11 cellular contexts compared by ENCODE assay signal in the genomic region with DNA sequence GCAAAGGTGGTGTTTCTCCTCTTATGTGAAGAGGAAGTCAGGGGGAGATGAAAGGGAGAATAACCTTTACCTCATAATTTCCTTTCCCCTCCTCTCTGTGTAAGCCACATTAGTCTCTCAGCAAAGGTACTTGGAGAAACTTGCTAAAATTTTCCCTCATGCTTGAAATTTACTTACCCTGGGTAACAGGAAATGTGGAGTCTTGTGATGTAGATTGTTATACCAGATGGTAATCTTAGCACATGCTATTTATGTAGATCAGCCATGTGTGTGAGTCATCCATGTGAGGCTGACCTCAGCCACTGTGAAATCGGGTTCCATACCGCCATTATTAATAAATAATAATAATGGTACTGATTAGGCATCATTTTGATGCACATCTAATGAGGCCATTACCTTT.
DNase-seq lines count a peak whose midpoint lies in the region; ATAC-seq and TF ChIP-seq lines count a peak whose summit lies in the region.
"Had no signal": no experiment of that assay in that cellular context is flagged by ENCODE, and none has a peak within 500 bp of the region (broad histone marks: within the 10 kb centered on the region; RNA-seq: fewer than 3 reads in every experiment).

No MANE protein-coding gene starts in this region.

- H3K9me3 Mint-ChIP-seq in endothelial cell (ENCODE audit: unreplicated experiment) (no peaks in the 10 kb centered on the region), endodermal cell (no peaks in the 10 kb centered on the region)
- H3K9me3 Mint-ChIP-seq: CD8-positive, alpha-beta memory T cell; GM23338 had no signal

- H3K4me1 ChIP-seq in BLaER1 (peaks cover 28% of the 10 kb centered on the region), endodermal cell (ENCODE audit: control insufficient read depth, insufficient read depth, low read length) (peaks cover 2% of the 10 kb centered on the region)

- 0 out of 2 replicates have a peak overlapping the region, but pooled peaks have one; percentile 26 for H3K4me3 ChIP-seq in BLaER1
- no peak overlapping the region for H3K4me3 ChIP-seq in Jurkat, Clone E6-1 (ENCODE audit: low read length)
- no peak overlapping the region for H3K4me3 ChIP-seq in endodermal cell (ENCODE audit: low read length)
- H3K4me3 ChIP-seq: GM23338, left lung had no signal

- no peak overlapping the region for H3K4me3 Mint-ChIP-seq in endothelial cell (ENCODE audit: unreplicated experiment)
- no peak overlapping the region for H3K4me3 Mint-ChIP-seq in endodermal cell
- H3K4me3 Mint-ChIP-seq: GM23338 had no signal

- H4K20me1 ChIP-seq in BLaER1: no peaks in the 10 kb centered on the region

- H3K27ac Mint-ChIP-seq in endothelial cell (ENCODE audit: unreplicated experiment): peak overlapping the region; percentile 36
- H3K27ac Mint-ChIP-seq in endodermal cell: no peak overlapping the region
- H3K27ac Mint-ChIP-seq: GM23338 had no signal

- no peaks in the 10 kb centered on the region for H3K27me3 ChIP-seq in BLaER1
- H3K27me3 ChIP-seq in endodermal cell (ENCODE audit: control insufficient read depth, insufficient read depth, low read length, poor library complexity, severe bottlenecking): no peaks in the 10 kb centered on the region
- H3K27me3 ChIP-seq: left lung had no signal

- H3K36me3 ChIP-seq in BLaER1: no peaks in the 10 kb centered on the region
- H3K36me3 ChIP-seq in endodermal cell (ENCODE audit: control insufficient read depth, insufficient read depth, low read length): no peaks in the 10 kb centered on the region
- H3K36me3 ChIP-seq: left lung had no signal

- H3K9ac ChIP-seq in BLaER1 (no peak overlapping the region), endodermal cell (ENCODE audit: extremely low read depth, low read length, poor library complexity, severe bottlenecking) (no peak overlapping the region)

- H3K27me3 Mint-ChIP-seq in endothelial cell (ENCODE audit: unreplicated experiment): no peaks in the 10 kb centered on the region
- no peaks in the 10 kb centered on the region for H3K27me3 Mint-ChIP-seq in endodermal cell (ENCODE audit: insufficient read depth)
- H3K27me3 Mint-ChIP-seq: CD8-positive, alpha-beta memory T cell had no signal

- H3K9me3 ChIP-seq in BLaER1 (no peaks in the 10 kb centered on the region), endodermal cell (ENCODE audit: control insufficient read depth, low read length) (no peaks in the 10 kb centered on the region)
- H3K9me3 ChIP-seq: left lung had no signal

- peaks cover 12% of the 10 kb centered on the region for H3K4me1 Mint-ChIP-seq in endothelial cell (ENCODE audit: unreplicated experiment)
- peaks cover 3% of the 10 kb centered on the region for H3K4me1 Mint-ChIP-seq in endodermal cell
- H3K4me1 Mint-ChIP-seq: GM23338 had no signal

- DNase-seq in Jurkat, Clone E6-1 (ENCODE audit: low read depth, low spot score): peak; percentile 39
- no peak for DNase-seq in endothelial cell (ENCODE audit: low spot score)
- DNase-seq in NCI-H1092 treated with DMSO at 0.1 percent for 48 hours (lab: John Stamatoyannopoulos, UW): no peak
- DNase-seq in COLO668 (lab: John Stamatoyannopoulos, UW; ENCODE audit: unreplicated experiment): no peak
- DNase-seq in endodermal cell: no peak
- no peak for DNase-seq in NCI-H524 treated with DMSO at 0.1 percent for 48 hours (lab: John Stamatoyannopoulos, UW)
- DNase-seq: CD8-positive, alpha-beta memory T cell; left lung had no signal

- H3K36me3 Mint-ChIP-seq in endothelial cell (ENCODE audit: low read depth, unreplicated experiment) (no peaks in the 10 kb centered on the region), endodermal cell (ENCODE audit: low read depth) (no peaks in the 10 kb centered on the region)
- H3K36me3 Mint-ChIP-seq: CD8-positive, alpha-beta memory T cell had no signal

- TF ChIP-seq CTCF in endothelial cell (IDR thresholded peaks at IDR 0.05; ENCODE audit: unreplicated experiment) (no peak), endodermal cell (conservative IDR thresholded peaks at IDR 0.05) (no peak)

- peak; percentile 82 for ATAC-seq in GM21360 (IDR thresholded peaks at IDR 0.05; ENCODE audit: unreplicated experiment)
- ATAC-seq: GM23338, left lung had no signal

- 83% methylated on average over 1 of the region's 2 CpGs; no CpG with 5 or more reads in 1 of the 2 experiments for WGBS in endodermal cell (ENCODE audit: insufficient coverage in 1 of 2, insufficient read length in 1 of 2), 2 experiments

- H3K27ac ChIP-seq in BLaER1 (peak overlapping the region; percentile 65), endodermal cell (ENCODE audit: low read depth, low read length) (no peak overlapping the region)
- H3K27ac ChIP-seq: left lung had no signal

- peak overlapping the region; percentile 58 for H3K4me2 ChIP-seq in BLaER1
- H3K4me2 ChIP-seq: GM23338 had no signal
